Comparison of ENCODE assay signal across 11 cellular contexts in genomic region chr14:22987291-22987690, GRCh38. TPM values are rescaled to one million over a fixed set of nuclear protein-coding genes. Genes with fewer than 3 reads are reported as not detected.
DNase-seq lines count a peak whose midpoint lies in the region; ATAC-seq and TF ChIP-seq lines count a peak whose summit lies in the region.
"Had no signal": no experiment of that assay in that cellular context is flagged by ENCODE, and none has a peak within 500 bp of the region (broad histone marks: within the 10 kb centered on the region; RNA-seq: fewer than 3 reads in every experiment).

No MANE protein-coding gene starts in this region.

- peaks cover 0 to 38% (median 24%) of the 10 kb centered on the region in 4 donors for H3K36me3 ChIP-seq in stomach
- peaks cover 5% of the 10 kb centered on the region for H3K36me3 ChIP-seq in SJCRH30

- no peak overlapping the region for H3K4me3 Mint-ChIP-seq in T-helper 17 cell
- H3K4me3 Mint-ChIP-seq: CD4-positive, alpha-beta memory T cell had no signal

- DNase-seq in T-helper 17 cell = no peak
- peak; percentile 33 for DNase-seq in mesenteric fat pad (ENCODE audit: low spot score)
- DNase-seq in stomach = no peak
- no peak for DNase-seq in SJCRH30

- H3K27ac ChIP-seq in stomach (no peak overlapping the region), SJCRH30 (no peak overlapping the region)
- H3K27ac ChIP-seq: SK-N-MC had no signal

- TF ChIP-seq POLR2A in stomach (IDR thresholded peaks at IDR 0.05) = no peak

- H3K9me3 ChIP-seq in T-helper 17 cell (ENCODE audit: control insufficient read depth, low read length, poor library complexity, severe bottlenecking) (no peaks in the 10 kb centered on the region), stomach (no peaks in the 10 kb centered on the region), SJCRH30 (replicated peaks) (no peaks in the 10 kb centered on the region)
- H3K9me3 ChIP-seq: Caco-2 had no signal

- no peak for TF ChIP-seq CTCF in stomach (IDR thresholded peaks at IDR 0.05)

- no peaks in the 10 kb centered on the region for H3K27me3 Mint-ChIP-seq in T-helper 17 cell
- H3K27me3 Mint-ChIP-seq: CD4-positive, alpha-beta memory T cell had no signal

- H3K4me1 ChIP-seq in stomach (peaks cover 0 to 15% (median 11%) of the 10 kb centered on the region in 4 donors), SJCRH30 (0 out of 2 replicates have a peak, but pooled peaks cover 2% of the 10 kb centered on the region)

- peaks cover 0 to 4% (median 0%) of the 10 kb centered on the region in 3 donors for H3K27me3 ChIP-seq in stomach
- H3K27me3 ChIP-seq in SJCRH30 = no peaks in the 10 kb centered on the region

- intact Hi-C loops in stomach (cut with DNase I; ENCODE audit: low total_unique reads) = loop anchor here (2.0 kb wide), 1 partner anchor 72 kb away; no protein-coding TSS in a partner anchor

- no peak for TF ChIP-seq EP300 in stomach (IDR thresholded peaks at IDR 0.05)

- H3K4me1 Mint-ChIP-seq in T-helper 17 cell = peaks cover 4% of the 10 kb centered on the region

- WGBS in stomach, 5 donors = 67 to 82% (median 79%) methylated on average over 8 of the region's 8 CpGs

- ATAC-seq in T-helper 17 cell (no peak), GM21576 (IDR thresholded peaks at IDR 0.05; ENCODE audit: unreplicated experiment) (no peak)

- H3K36me3 Mint-ChIP-seq in T-helper 17 cell (ENCODE audit: low read depth) = peaks cover 3% of the 10 kb centered on the region

- H3K4me3 ChIP-seq in stomach (no peak overlapping the region), SJCRH30 (no peak overlapping the region)
- H3K4me3 ChIP-seq: SK-N-MC had no signal

- peak overlapping the region; percentile 19 for H3K27ac Mint-ChIP-seq in T-helper 17 cell

RNA-seq across cellular contexts. Expression of gene AJUBA, which starts 4.9 kb away (rescaled TPM):
- total RNA-seq in T-helper 17 cell (1 to 10 TPM; 1.3 to 1.5 TPM), mesenteric fat pad (6.0 TPM), stomach (10 to 100 TPM in 3 of 5 donors, 1 to 10 TPM in 1, not detected in 1; 3.1 to 13.3 (median 10.7) TPM)
- 1 to 10 TPM; 1.5 to 6.9 (median 6.6) TPM for polyA plus RNA-seq in stomach
- total RNA-seq in SJCRH30 (2014; rRNA removed; shearing (Covaris generic)) = 41.1 and 47.3 TPM in 2 replicates

RNA-seq across cellular contexts. Expression of gene C14orf93, which starts 22.7 kb away (rescaled TPM):
- total RNA-seq in T-helper 17 cell (1 to 10 TPM; 9.0 to 9.1 TPM), mesenteric fat pad (4.9 TPM), stomach (10 to 100 TPM in 3 of 5 donors, 1 to 10 TPM in 1, not detected in 1; 5.0 to 29.1 (median 20.6) TPM)
- 1 to 10 TPM; 6.8 to 8.6 (median 7.2) TPM for polyA plus RNA-seq in stomach
- 11.9 and 13.5 TPM in 2 replicates for total RNA-seq in SJCRH30 (2014; rRNA removed; shearing (Covaris generic))

RNA-seq across cellular contexts. Expression of gene HAUS4, which starts 30.4 kb away (rescaled TPM):
- total RNA-seq in T-helper 17 cell (10 to 100 TPM; 19.5 to 25.9 TPM), mesenteric fat pad (20.8 TPM), stomach (100 to 1,000 TPM in 1 of 5 donors, 10 to 100 TPM in 4; 38.5 to 121 (median 76.8) TPM)
- polyA plus RNA-seq in stomach = 10 to 100 TPM; 28.1 to 38.8 (median 37.0) TPM
- total RNA-seq in SJCRH30 (2014; rRNA removed; shearing (Covaris generic)) = 42.9 and 44.5 TPM in 2 replicates

RNA-seq across cellular contexts. Expression of gene PSMB5, which starts 47.4 kb away (rescaled TPM):
- total RNA-seq in T-helper 17 cell = 10 to 100 TPM; 17.6 to 19.9 TPM
- 113 TPM for total RNA-seq in mesenteric fat pad
- 100 to 1,000 TPM in 1 of 5 donors, 10 to 100 TPM in 4; 34.4 to 139 (median 54.6) TPM for total RNA-seq in stomach
- 100 to 1,000 TPM in 1 of 3 donors, 10 to 100 TPM in 2; 96.4 to 147 (median 98.6) TPM for polyA plus RNA-seq in stomach
- total RNA-seq in SJCRH30 (2014; rRNA removed; shearing (Covaris generic)) = 224 and 242 TPM in 2 replicates

RNA-seq across cellular contexts. Expression of gene PSMB11, which starts 54.7 kb away (rescaled TPM):
- total RNA-seq in T-helper 17 cell (not detected), mesenteric fat pad (not detected), stomach (not detected)
- polyA plus RNA-seq in stomach = not detected
- total RNA-seq in SJCRH30 (2014; rRNA removed; shearing (Covaris generic)) = not detected in 2 replicates
- total RNA-seq: A673; Caco-2; CD4-positive, alpha-beta memory T cell; H4; OCI-LY7 had no signal
- polyA plus RNA-seq: CD4-positive, alpha-beta memory T cell had no signal
